Comparison of ENCODE assay signal across 23 cellular contexts in the genomic region with DNA sequence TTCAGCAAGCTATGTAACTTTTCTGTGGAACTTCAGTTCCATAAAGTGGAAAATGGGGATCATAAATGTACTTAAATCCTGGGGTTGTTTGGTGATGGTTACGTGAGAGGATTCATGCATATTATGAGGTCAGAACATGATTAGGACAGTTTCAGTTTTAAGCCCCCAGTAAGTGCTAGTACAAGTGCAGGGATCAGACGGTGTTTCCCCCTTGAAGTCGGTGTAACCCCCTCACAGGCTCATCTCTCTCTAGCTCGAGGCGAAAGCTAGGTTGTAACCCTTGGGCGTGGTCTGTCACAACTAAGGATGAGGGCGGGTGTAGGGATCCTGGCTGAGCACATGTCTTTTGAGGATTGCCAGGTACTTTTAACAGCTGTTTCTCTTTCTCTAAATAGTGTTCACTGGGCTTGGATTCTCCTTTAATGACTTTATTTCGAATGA.
DNase-seq lines count a peak whose midpoint lies in the region; TF ChIP-seq lines count a peak whose summit lies in the region.
"Had no signal": no experiment of that assay in that cellular context is flagged by ENCODE, and none has a peak within 500 bp of the region (broad histone marks: within the 10 kb centered on the region; RNA-seq: fewer than 3 reads in every experiment).

No MANE protein-coding gene starts in this region.

- peaks cover 11% of the 10 kb centered on the region for H3F3A ChIP-seq in smooth muscle cell (ENCODE audit: low read depth)

- DNase-seq in GM12865 (ENCODE audit: low read depth), result peak; percentile 24
- no peak for DNase-seq in HFFc6
- no peak for DNase-seq in mammary epithelial cell
- DNase-seq in smooth muscle cell (lab: John Stamatoyannopoulos, UW; ENCODE audit: unreplicated experiment), result no peak
- no peak for DNase-seq in lower leg skin (ENCODE audit: low spot score in 2 of 2)
- no peak for DNase-seq in HK-2 (ENCODE audit: unreplicated experiment)
- no peak for DNase-seq in LoVo (ENCODE audit: low spot score)
- DNase-seq: activated CD4-positive, alpha-beta T cell treated with anti-CD3 and anti-CD28 coated beads for 1 hour; activated naive CD4-positive, alpha-beta T cell treated with anti-CD3 and anti-CD28 coated beads, Interleukin-2, amount 50 U/mL, for 16 hours; CD4-positive, alpha-beta T cell; central memory CD4-positive, alpha-beta T cell; GF-D8; NCI-H1417 treated with DMSO at 0.1 percent for 48 hours; NCI-H774; OCI-M1; psoas muscle; SHP77 treated with DMSO at 0.1 percent for 48 hours; stimulated activated CD4-positive, alpha-beta T cell treated with anti-CD3 and anti-CD28 coated beads, Interleukin-1b, Interleukin-23, amount 100 ng/mL, for 48 hours; testis had no signal

- H3K9ac ChIP-seq in mammary epithelial cell (ENCODE audit: insufficient read depth, low read length) (no peak overlapping the region), smooth muscle cell (ENCODE audit: low read depth) (no peak overlapping the region)

- H3K36me3 Mint-ChIP-seq in HFFc6 (ENCODE audit: low read depth), result no peaks in the 10 kb centered on the region

- 84% methylated on average over 8 of the region's 8 CpGs for WGBS in mammary epithelial cell (ENCODE audit: low coverage, missing lambda C conversion rate)
- WGBS in smooth muscle cell (ENCODE audit: low lambda C conversion rate), result 53% methylated on average over 8 of the region's 8 CpGs
- WGBS in lower leg skin, 2 donors, result 51 to 52% methylated on average over 8 of the region's 8 CpGs

- BruUV-seq in mammary epithelial cell (replicated peaks; lab: Mats Ljungman, UMichigan), result no TSS peak

- in situ Hi-C loops in mammary epithelial cell (cut with MboI; ENCODE audit: low sequenced_read_pairs in 2 of 2), result loop anchor here (10.0 kb wide), 1 partner anchor 425 kb away; a partner anchor contains a TSS

- intact Hi-C loops in mammary epithelial cell (cut with micrococcal nuclease), result loop anchor here (2.0 to 10.0 kb wide), 8 partner anchors 55 to 905 kb away; a partner anchor contains a TSS
- intact Hi-C loops in lower leg skin (cut with DNase I; ENCODE audit: low total_unique reads), result loop anchor here (5.0 kb wide), 1 partner anchor 103 kb away; no protein-coding TSS in a partner anchor

- H3K4me1 ChIP-seq in mammary epithelial cell (ENCODE audit: insufficient read depth, low read length) (peaks cover 40% of the 10 kb centered on the region), smooth muscle cell (ENCODE audit: low read depth) (peaks cover 23% of the 10 kb centered on the region)
- H3K4me1 ChIP-seq: testis had no signal

- H3K27me3 ChIP-seq in mammary epithelial cell (ENCODE audit: insufficient read depth, low read length) (no peaks in the 10 kb centered on the region), smooth muscle cell (ENCODE audit: low read depth) (no peaks in the 10 kb centered on the region)
- H3K27me3 ChIP-seq: ascending aorta, foreskin keratinocyte, testis had no signal

- H3K4me3 ChIP-seq in GM12865 (ENCODE audit: low read depth, low read length) (no peak overlapping the region), mammary epithelial cell (replicated peaks in 1 of 3; ENCODE audit: insufficient read depth in 1 of 3, low read depth in 2 of 3, low read length in 3 of 3) (no peak overlapping the region), smooth muscle cell (no peak overlapping the region), lower leg skin (ENCODE audit: low read depth, poor library complexity, severe bottlenecking) (no peak overlapping the region)
- H3K4me3 ChIP-seq: ascending aorta, psoas muscle, testis had no signal

- peaks cover 65% of the 10 kb centered on the region for H3K4me1 Mint-ChIP-seq in HFFc6 (ENCODE audit: low read depth)

- H3K36me3 ChIP-seq in mammary epithelial cell (ENCODE audit: insufficient read depth, low read length), result no peaks in the 10 kb centered on the region
- no peaks in the 10 kb centered on the region for H3K36me3 ChIP-seq in smooth muscle cell (ENCODE audit: low read depth)
- H3K36me3 ChIP-seq: ascending aorta had no signal

- CTCF ChIA-PET in mammary epithelial cell (lab: Charles Lee; ENCODE audit: low non-redundant PET), result no interaction called here

- H2AFZ ChIP-seq in mammary epithelial cell (ENCODE audit: low read depth, low read length) (peak overlapping the region; percentile 18), smooth muscle cell (ENCODE audit: low read depth) (no peak overlapping the region)

- H3K9me3 Mint-ChIP-seq in HFFc6, result no peaks in the 10 kb centered on the region
- H3K9me3 Mint-ChIP-seq: activated T-helper 1 cell treated with anti-CD3 and anti-CD28 coated beads, Interleukin-12 subunit alpha, Interleukin-12 subunit beta, Interleukin-2, Interleukin-4 antibody, amounts not matched to agents 30 ng/mL and 10 ng/mL and 1 ng/mL, durations not matched to agents 14 hours and 24 hours and 36 hours; CD4-positive, alpha-beta T cell had no signal

- peak overlapping the region; percentile 70; the same call in 1 of the 2 replicates for H3K27ac Mint-ChIP-seq in HFFc6
- H3K27ac Mint-ChIP-seq: activated T-helper 1 cell treated with anti-CD3 and anti-CD28 coated beads, Interleukin-12 subunit alpha, Interleukin-12 subunit beta, Interleukin-2, Interleukin-4 antibody, amounts not matched to agents 30 ng/mL and 10 ng/mL and 1 ng/mL, durations not matched to agents 14 hours and 24 hours and 36 hours; CD4-positive, alpha-beta T cell had no signal

- H3K9me3 ChIP-seq in mammary epithelial cell (replicated peaks; ENCODE audit: insufficient read depth, low read length) (no peaks in the 10 kb centered on the region), smooth muscle cell (replicated peaks; ENCODE audit: low read depth) (no peaks in the 10 kb centered on the region)
- H3K9me3 ChIP-seq: ascending aorta, psoas muscle, testis had no signal

- peaks cover 2% of the 10 kb centered on the region; the same call in 1 of the 2 replicates for H3K27me3 Mint-ChIP-seq in HFFc6 (ENCODE audit: insufficient read depth)

- H4K20me1 ChIP-seq in mammary epithelial cell (ENCODE audit: insufficient read depth, low read length) (no peaks in the 10 kb centered on the region), smooth muscle cell (ENCODE audit: low read depth) (no peaks in the 10 kb centered on the region)

- no peak overlapping the region for H3K27ac ChIP-seq in mammary epithelial cell (ENCODE audit: insufficient read depth, low read depth, low read length)
- H3K27ac ChIP-seq in smooth muscle cell (ENCODE audit: low read depth), result no peak overlapping the region
- H3K27ac ChIP-seq: ascending aorta, foreskin keratinocyte, HL-60, psoas muscle, testis had no signal

- H3K4me3 Mint-ChIP-seq in HFFc6, result no peak overlapping the region; the same call in 1 of the 2 replicates
- H3K4me3 Mint-ChIP-seq: activated T-helper 1 cell treated with anti-CD3 and anti-CD28 coated beads, Interleukin-12 subunit alpha, Interleukin-12 subunit beta, Interleukin-2, Interleukin-4 antibody, amounts not matched to agents 30 ng/mL and 10 ng/mL and 1 ng/mL, durations not matched to agents 14 hours and 24 hours and 36 hours; CD4-positive, alpha-beta T cell had no signal

- H3K4me2 ChIP-seq in mammary epithelial cell (ENCODE audit: insufficient read depth, low read depth, low read length) (no peak overlapping the region), smooth muscle cell (peak overlapping the region; percentile 20)

- no peaks in the 10 kb centered on the region for H3K79me2 ChIP-seq in mammary epithelial cell (ENCODE audit: insufficient read depth, low read length)
- H3K79me2 ChIP-seq in smooth muscle cell (ENCODE audit: low read depth), result no peaks in the 10 kb centered on the region

- dilution Hi-C loops in mammary epithelial cell (cut with HindIII; ENCODE audit: low sequenced_read_pairs), result no loop called here

- TF ChIP-seq CTCF in GM12865 (IDR thresholded peaks at IDR 0.05; ENCODE audit: insufficient read depth, low read depth, low read length, missing control alignments), result no peak
- TF ChIP-seq CTCF in HFFc6 (IDR thresholded peaks at IDR 0.05), result no peak
- no peak for TF ChIP-seq CTCF in mammary epithelial cell (conservative IDR thresholded peaks at IDR 0.05 in 1 of 2, IDR thresholded peaks at IDR 0.05 in 1 of 2; ENCODE audit: extremely low read depth in 1 of 2, insufficient read depth in 1 of 2, low read depth in 1 of 2, low read length in 2 of 2)
- TF ChIP-seq CTCF in smooth muscle cell (IDR thresholded peaks at IDR 0.05; ENCODE audit: borderline replicate concordance, insufficient read depth, poor library complexity, severe bottlenecking), result no peak
- no peak for TF ChIP-seq CTCF in lower leg skin (IDR thresholded peaks at IDR 0.05)

- TF ChIP-seq POLR2A in lower leg skin (IDR thresholded peaks at IDR 0.05), result no peak
